Comparison of ENCODE assay signal across 26 cellular contexts in the genomic region with DNA sequence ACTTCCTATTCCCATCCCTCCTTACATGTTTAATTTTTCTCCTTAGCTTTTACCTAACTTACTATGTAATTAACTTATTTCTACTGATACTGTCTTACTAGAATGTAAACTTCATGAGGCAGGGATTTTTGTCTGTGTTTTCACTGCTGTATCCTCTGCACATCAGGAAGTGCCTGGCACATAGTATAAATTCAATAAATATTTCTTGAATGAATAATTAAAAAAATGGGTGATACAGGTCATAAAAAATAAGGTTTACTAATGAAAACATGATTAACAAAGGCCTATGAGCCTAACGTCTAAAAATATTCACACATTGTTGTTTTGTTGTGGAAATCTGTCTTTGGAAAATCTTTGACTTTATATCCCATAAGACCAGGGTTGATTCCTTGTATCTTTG. TPM values are rescaled to one million over a fixed set of nuclear protein-coding genes. Genes with fewer than 3 reads are reported as not detected.
DNase-seq lines count a peak whose midpoint lies in the region; ATAC-seq and TF ChIP-seq lines count a peak whose summit lies in the region.
"Had no signal": no experiment of that assay in that cellular context is flagged by ENCODE, and none has a peak within 500 bp of the region (broad histone marks: within the 10 kb centered on the region; RNA-seq: fewer than 3 reads in every experiment).

No MANE protein-coding gene starts in this region.

- no peak overlapping the region for H3K4me3 ChIP-seq in ACC112 (ENCODE audit: low read depth, low read length)
- H3K4me3 ChIP-seq: dorsolateral prefrontal cortex, lung, prostate gland, skin epidermis, tibial nerve had no signal

- peak overlapping the region; percentile 80 for H3K27ac Mint-ChIP-seq in HFFc6
- H3K27ac Mint-ChIP-seq in memory B cell = peak overlapping the region; percentile 8
- H3K27ac Mint-ChIP-seq in activated CD8-positive, alpha-beta memory T cell treated with anti-CD3 and anti-CD28 coated beads, Interleukin-2, amount 10 ng/mL, durations not matched to agents 7 days and 5 days = no peak overlapping the region
- H3K27ac Mint-ChIP-seq: activated naive CD8-positive, alpha-beta T cell had no signal

- peaks cover 72% of the 10 kb centered on the region for H3K4me1 Mint-ChIP-seq in HFFc6 (ENCODE audit: low read depth)
- H3K4me1 Mint-ChIP-seq in memory B cell = peaks cover 9% of the 10 kb centered on the region
- peaks cover 24% of the 10 kb centered on the region for H3K4me1 Mint-ChIP-seq in activated CD8-positive, alpha-beta memory T cell treated with anti-CD3 and anti-CD28 coated beads, Interleukin-2, amount 10 ng/mL, durations not matched to agents 7 days and 5 days

- peak overlapping the region; percentile 79 for H3K27ac ChIP-seq in ACC112 (ENCODE audit: low read depth, low read length)
- H3K27ac ChIP-seq: dorsolateral prefrontal cortex, prostate gland had no signal

- H3K36me3 Mint-ChIP-seq in HFFc6 (ENCODE audit: low read depth) = peaks cover 25% of the 10 kb centered on the region
- H3K36me3 Mint-ChIP-seq in memory B cell = peaks cover 6% of the 10 kb centered on the region
- peaks cover 23% of the 10 kb centered on the region for H3K36me3 Mint-ChIP-seq in activated CD8-positive, alpha-beta memory T cell treated with anti-CD3 and anti-CD28 coated beads, Interleukin-2, amount 10 ng/mL, durations not matched to agents 7 days and 5 days

- H3K27me3 ChIP-seq in ACC112 (ENCODE audit: insufficient read depth, low read length) = no peaks in the 10 kb centered on the region
- H3K27me3 ChIP-seq: BE2C, dorsolateral prefrontal cortex, tibial nerve had no signal

- TF ChIP-seq CTCF in HFFc6 (IDR thresholded peaks at IDR 0.05) = no peak

- H3K27me3 Mint-ChIP-seq in HFFc6 (ENCODE audit: insufficient read depth) = peaks cover 2% of the 10 kb centered on the region; the same call in 1 of the 2 replicates
- H3K27me3 Mint-ChIP-seq in memory B cell = no peaks in the 10 kb centered on the region
- no peaks in the 10 kb centered on the region for H3K27me3 Mint-ChIP-seq in activated CD8-positive, alpha-beta memory T cell treated with anti-CD3 and anti-CD28 coated beads, Interleukin-2, amount 10 ng/mL, durations not matched to agents 7 days and 5 days
- H3K27me3 Mint-ChIP-seq: activated CD4-positive, alpha-beta T cell treated with anti-CD3 and anti-CD28 coated beads for 36 hours; activated naive CD8-positive, alpha-beta T cell had no signal

- no peak for DNase-seq in HFFc6
- DNase-seq in dermis blood vessel endothelial cell = peak; percentile 61
- no peak for DNase-seq in memory B cell (ENCODE audit: low spot score in 2 of 2)
- no peak for DNase-seq in activated CD8-positive, alpha-beta memory T cell treated with anti-CD3 and anti-CD28 coated beads, Interleukin-2, amount 10 ng/mL, durations not matched to agents 7 days and 5 days
- DNase-seq in occipital lobe (lab: John Stamatoyannopoulos, UW) = no peak
- DNase-seq: activated CD4-positive, alpha-beta T cell treated with anti-CD3 and anti-CD28 coated beads for 36 hours; activated effector memory CD4-positive, alpha-beta T cell treated with Interleukin-2 at 50 U/mL for 16 hours; anterior cingulate cortex; BE2C; caudate nucleus; CD8-positive, alpha-beta memory T cell; dorsolateral prefrontal cortex; H7; head of caudate nucleus; KBM-7; NCI-H446; NCI-H774 had no signal

- CTCF ChIA-PET in activated CD8-positive, alpha-beta memory T cell treated with anti-CD3 and anti-CD28 coated beads, Interleukin-2, amount 10 ng/mL, durations not matched to agents 7 days and 5 days (lab: Charles Lee) = interaction anchor here (1.5 kb wide), 1 partner anchor 114 kb away, joined by 4 read pairs; a partner anchor contains a TSS

- no peaks in the 10 kb centered on the region for H3K36me3 ChIP-seq in ACC112 (ENCODE audit: insufficient read depth, low read length)
- H3K36me3 ChIP-seq: BE2C, prostate gland, tibial nerve had no signal

- H3K79me2 ChIP-seq in ACC112 (ENCODE audit: control insufficient read depth, insufficient read depth, low read length, unreplicated experiment) = peaks cover 8% of the 10 kb centered on the region

- ATAC-seq in memory B cell (ENCODE audit: low read depth) = no peak
- no peak for ATAC-seq in GM19463 (IDR thresholded peaks at IDR 0.05; ENCODE audit: unreplicated experiment)
- no peak for ATAC-seq in GM18517 (IDR thresholded peaks at IDR 0.05; ENCODE audit: unreplicated experiment)
- no peak for ATAC-seq in activated CD8-positive, alpha-beta memory T cell treated with anti-CD3 and anti-CD28 coated beads, Interleukin-2, amount 10 ng/mL, durations not matched to agents 7 days and 5 days
- ATAC-seq: activated CD4-positive, alpha-beta T cell treated with anti-CD3 and anti-CD28 coated beads for 36 hours had no signal

- H3K9me3 Mint-ChIP-seq in HFFc6 (peaks cover 12% of the 10 kb centered on the region), memory B cell (peaks cover 4% of the 10 kb centered on the region)
- H3K9me3 Mint-ChIP-seq in activated CD8-positive, alpha-beta memory T cell treated with anti-CD3 and anti-CD28 coated beads, Interleukin-2, amount 10 ng/mL, durations not matched to agents 7 days and 5 days (ENCODE audit: low read depth) = no peaks in the 10 kb centered on the region
- H3K9me3 Mint-ChIP-seq: neural crest cell had no signal

- H3K4me3 Mint-ChIP-seq in HFFc6 = peak overlapping the region; percentile 39
- no peak overlapping the region for H3K4me3 Mint-ChIP-seq in memory B cell
- no peak overlapping the region for H3K4me3 Mint-ChIP-seq in activated CD8-positive, alpha-beta memory T cell treated with anti-CD3 and anti-CD28 coated beads, Interleukin-2, amount 10 ng/mL, durations not matched to agents 7 days and 5 days
- H3K4me3 Mint-ChIP-seq: activated CD4-positive, alpha-beta T cell treated with anti-CD3 and anti-CD28 coated beads for 36 hours; activated naive CD8-positive, alpha-beta T cell; neural crest cell had no signal

- H2AFZ ChIP-seq in ACC112 (ENCODE audit: low read length, unreplicated experiment) = peak overlapping the region; percentile 53

- H3K4me1 ChIP-seq in ACC112 (ENCODE audit: control insufficient read depth, insufficient read depth, low read length, unreplicated experiment) = peaks cover 33% of the 10 kb centered on the region
- H3K4me1 ChIP-seq: prostate gland had no signal

RNA-seq across cellular contexts. Expression of a gene that starts 4.5 kb away (rescaled TPM):
- total RNA-seq in HFFc6 (2021; fragmentation: NEBNext Ultra II Directional; extraction: Animal tissue kit (Norgen Biotek cat#: 25700)) = 1 to 10 TPM; 1.8 to 3.1 (median 2.7) TPM
- total RNA-seq in dermis blood vessel endothelial cell = 0.98 and 1.2 TPM in 2 replicates
- total RNA-seq in activated CD8-positive, alpha-beta memory T cell treated with anti-CD3 and anti-CD28 coated beads, Interleukin-2, amount 10 ng/mL, durations not matched to agents 7 days and 5 days = 1 to 10 TPM; 2.6 to 3.4 TPM
- total RNA-seq in occipital lobe = 1.2 TPM

RNA-seq across cellular contexts. Expression of a gene that starts 4.9 kb away (rescaled TPM):
- total RNA-seq in HFFc6 (2021; fragmentation: NEBNext Ultra II Directional; extraction: Animal tissue kit (Norgen Biotek cat#: 25700)) = 10 to 100 TPM; 30.8 to 46.6 (median 41.2) TPM
- 13.6 and 17.8 TPM in 2 replicates for total RNA-seq in dermis blood vessel endothelial cell
- total RNA-seq in activated CD8-positive, alpha-beta memory T cell treated with anti-CD3 and anti-CD28 coated beads, Interleukin-2, amount 10 ng/mL, durations not matched to agents 7 days and 5 days = 10 to 100 TPM; 65.4 to 69.5 TPM
- 13.4 TPM for total RNA-seq in occipital lobe
